Comparison of ENCODE assay signal across 12 cellular contexts in the genomic region with DNA sequence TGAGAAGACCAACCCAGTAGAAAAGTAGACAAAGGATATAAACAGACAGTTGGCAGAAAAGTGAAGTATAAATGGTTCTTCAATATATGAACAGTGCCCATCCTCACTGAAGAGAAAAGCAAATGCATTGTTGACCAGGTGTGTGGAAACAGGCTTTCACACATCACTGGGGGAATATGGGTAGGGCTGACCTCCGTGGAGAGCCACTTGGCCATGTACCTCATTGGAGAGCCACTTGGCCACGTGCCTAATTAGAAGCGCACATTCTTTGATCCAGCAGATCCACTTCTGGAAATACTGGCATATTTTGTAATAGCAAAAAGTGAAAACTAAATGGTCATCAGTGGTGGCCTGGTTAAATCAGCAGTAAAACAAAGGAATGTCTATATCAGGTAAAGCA. TPM values are rescaled to one million over a fixed set of nuclear protein-coding genes. Genes with fewer than 3 reads are reported as not detected.
DNase-seq lines count a peak whose midpoint lies in the region; ATAC-seq, FAIRE-seq and TF ChIP-seq lines count a peak whose summit lies in the region.
"Had no signal": no experiment of that assay in that cellular context is flagged by ENCODE, and none has a peak within 500 bp of the region (broad histone marks: within the 10 kb centered on the region; RNA-seq: fewer than 3 reads in every experiment).

No MANE protein-coding gene starts in this region.

- H3K27ac ChIP-seq in HepG2 (ENCODE audit: extremely low read length, insufficient read depth, low read length) (peak overlapping the region; percentile 31), gastrocnemius medialis (peak overlapping the region; percentile 69 to 91 (median 81))

- peaks cover 98% of the 10 kb centered on the region for H3K79me2 ChIP-seq in HepG2 (ENCODE audit: insufficient read depth, low read length)

- H3K27me3 ChIP-seq in HepG2 (ENCODE audit: control insufficient read depth in 1 of 2, insufficient read depth in 2 of 2, low read length in 2 of 2) (no peaks in the 10 kb centered on the region), gastrocnemius medialis (no peaks in the 10 kb centered on the region)

- peaks cover 0 to 3% of the 10 kb centered on the region in 2 experiments; a peak in 2 of 5 replicates for H3K36me3 ChIP-seq in HepG2 (replicated peaks in 1 of 2; ENCODE audit: control insufficient read depth in 1 of 2, insufficient read depth in 2 of 2, low read length in 2 of 2)
- no peaks in the 10 kb centered on the region for H3K36me3 ChIP-seq in gastrocnemius medialis
- H3K36me3 ChIP-seq: HAP-1 had no signal

- no peak for TF ChIP-seq EP300 in HepG2 (IDR thresholded peaks at IDR 0.05; ENCODE audit: low read depth in 2 of 2, low read length in 2 of 2)
- no peak for TF ChIP-seq EP300 in HepG2 (CRISPR knock-in tag; IDR thresholded peaks at IDR 0.05; ENCODE audit: borderline replicate concordance)

- TF ChIP-seq RAD21 in HepG2 (CRISPR knock-in tag; IDR thresholded peaks at IDR 0.05) = no peak

- intact Hi-C loops in HepG2 (cut with micrococcal nuclease; ENCODE audit: unreplicated experiment) = no loop called here
- intact Hi-C loops in gastrocnemius medialis (cut with DNase I; ENCODE audit: low total_unique reads) = no loop called here

- peaks cover 72% of the 10 kb centered on the region for H4K20me1 ChIP-seq in HepG2 (ENCODE audit: insufficient read depth, low read length)

- no peak for FAIRE-seq in HepG2 (lab: Jason Lieb, UNC)

- POLR2A ChIA-PET in HepG2 (lab: Yijun Ruan, JAX) = no interaction called here

- H2AFZ ChIP-seq in HepG2 (ENCODE audit: low read length) = no peak overlapping the region

- no peak overlapping the region for H3K4me3 ChIP-seq in HepG2 (replicated peaks in 1 of 3; ENCODE audit: insufficient read depth in 1 of 3, low read depth in 2 of 3, low read length in 3 of 3)
- H3K4me3 ChIP-seq in gastrocnemius medialis = no peak overlapping the region
- H3K4me3 ChIP-seq: HAP-1 had no signal

- H3K9ac ChIP-seq in HepG2 (ENCODE audit: insufficient read depth, low read depth, low read length) = no peak overlapping the region

- TF ChIP-seq CTCF in HepG2 (CRISPR knock-in tag; IDR thresholded peaks at IDR 0.05) (no peak), gastrocnemius medialis (IDR thresholded peaks at IDR 0.05 in 4 of 5, conservative IDR thresholded peaks at IDR 0.05 in 1 of 5) (no peak)

- TF ChIP-seq POLR2A in HepG2 (IDR thresholded peaks at IDR 0.05; ENCODE audit: insufficient read depth in 1 of 2, low read depth in 2 of 2, low read length in 2 of 2) (no peak), gastrocnemius medialis (IDR thresholded peaks at IDR 0.05) (no peak)

- BruUV-seq in HepG2 (replicated peaks; lab: Mats Ljungman, UMichigan) = no TSS peak

- H3K9me3 ChIP-seq in HepG2 (ENCODE audit: low read length) = no peaks in the 10 kb centered on the region
- H3K9me3 ChIP-seq in gastrocnemius medialis = no peaks in the 10 kb centered on the region
- H3K9me3 ChIP-seq: HAP-1 had no signal

- H3K4me2 ChIP-seq in HepG2 (ENCODE audit: low read depth, low read length) = no peak overlapping the region

- WGBS in HepG2 (ENCODE audit: low lambda C conversion rate) = 95% methylated on average over 3 of the region's 3 CpGs

- H3K4me1 ChIP-seq in HepG2 (ENCODE audit: insufficient read depth, low read length) (peaks cover 16% of the 10 kb centered on the region), gastrocnemius medialis (peaks cover 91 to 95% of the 10 kb centered on the region in 2 donors)

- in situ Hi-C loops in HepG2 (cut with HindIII; ENCODE audit: extremely low pct_ligation_motif_present, low pct_unique_long_range_greater_than_20kb) = no loop called here
- in situ Hi-C loops in gastrocnemius medialis (cut with MboI; ENCODE audit: low sequenced_read_pairs in 4 of 4) = no loop called here

- no peak for ATAC-seq in HepG2
- ATAC-seq in gastrocnemius medialis = no peak

- DNase-seq in NCI-H1092 treated with DMSO at 0.1 percent for 48 hours (lab: John Stamatoyannopoulos, UW) (peak; percentile 29), NCI-H1092 (lab: John Stamatoyannopoulos, UW) (no peak), NCI-H774 (lab: John Stamatoyannopoulos, UW) (peak; percentile 14), HepG2 (ENCODE audit: low spot score) (no peak), gastrocnemius medialis (no peak), GM19240 (ENCODE audit: insufficient read length, low spot score) (no peak)
- DNase-seq in stimulated activated CD4-positive, alpha-beta T cell treated with anti-CD3 and anti-CD28 coated beads, Interleukin-2, amount 100 ng/mL, for 24 hours = no peak
- no peak for DNase-seq in activated CD4-positive, alpha-beta T cell treated with anti-CD3 and anti-CD28 coated beads, Interleukin-2, amount 50 U/mL, for 1 hour
- DNase-seq: activated CD4-positive, alpha-beta memory T cell treated with anti-CD3 and anti-CD28 coated beads for 36 hours; NCI-H1436 treated with DMSO at 0.1 percent for 48 hours; NK-92 treated with Interleukin-12 subunit alpha and Interleukin-12 subunit beta, amount 100 ng/mL, for 24 hours had no signal

- CTCF ChIA-PET in HepG2 (lab: Yijun Ruan, JAX; ENCODE audit: low intra/inter-chr PET ratio, low total read pairs) = no interaction called here

RNA-seq across cellular contexts. Expression of a gene that starts 43.2 kb away (rescaled TPM):
- total RNA-seq in HepG2 (2016; rRNA removed; fragmentation: Illumina TruSeq; extraction: Trizol) (83.4 and 116 TPM in 2 replicates), gastrocnemius medialis (100 to 1,000 TPM in 3 of 4 donors, 10 to 100 TPM in 1; 77.3 to 196 (median 133) TPM)
- total RNA-seq in HepG2 (2016; cell fraction: cytosol; rRNA removed; fragmentation: Illumina TruSeq; extraction: Trizol; ENCODE audit: low read depth) = 49.8 and 56.0 TPM in 2 replicates
- 85.1 and 111 TPM in 2 replicates for total RNA-seq in HepG2 (2016; cell fraction: insoluble cytoplasmic fraction; rRNA removed; fragmentation: Illumina TruSeq; extraction: Trizol)
- 37.5 and 46.3 TPM in 2 replicates for total RNA-seq in HepG2 (2016; cell fraction: membrane; rRNA removed; fragmentation: Illumina TruSeq; extraction: Trizol)
- total RNA-seq in HepG2 (2016; cell fraction: nucleus; rRNA removed; fragmentation: Illumina TruSeq; extraction: Trizol) = 111 and 115 TPM in 2 replicates
- 30.9 and 41.2 TPM in 2 replicates for polyA plus RNA-seq in HepG2 (2011; rRNA removed)
- 18.1 and 20.9 TPM in 2 replicates for polyA plus RNA-seq in HepG2 (2011; cell fraction: cytosol; rRNA removed)
- 63.6 and 74.5 TPM in 2 replicates for polyA plus RNA-seq in HepG2 (2011; cell fraction: nucleus; rRNA removed)
- 32.1 and 33.2 TPM in 2 replicates for polyA plus RNA-seq in HepG2 (2012)
- 1.3 and 1.9 TPM in 2 replicates for polyA plus RNA-seq in HepG2 (2016; cell fraction: cytosol; fragmentation: Illumina TruSeq; extraction: Trizol; ENCODE audit: low read depth)
- 58.4 and 61.6 TPM in 2 replicates for polyA plus RNA-seq in HepG2 (2016; cell fraction: insoluble cytoplasmic fraction; fragmentation: Illumina TruSeq; extraction: Trizol; ENCODE audit: low read depth)
- polyA plus RNA-seq in HepG2 (2016; cell fraction: membrane; fragmentation: Illumina TruSeq; extraction: Trizol; ENCODE audit: low read depth) = 5.5 and 6.1 TPM in 2 replicates
- 79.2 and 84.2 TPM in 2 replicates for polyA plus RNA-seq in HepG2 (2016; cell fraction: nucleus; fragmentation: Illumina TruSeq; extraction: Trizol; ENCODE audit: insufficient read depth, low read depth)
- 80.8 and 126 TPM in 2 replicates for polyA minus RNA-seq in HepG2 (2011; rRNA and poly(A)+ RNA removed; ENCODE audit: low replicate concordance)
- 50.9 and 56.9 TPM in 2 replicates for polyA minus RNA-seq in HepG2 (2011; cell fraction: cytosol; rRNA and poly(A)+ RNA removed)
- polyA minus RNA-seq in HepG2 (2011; cell fraction: nucleus; rRNA and poly(A)+ RNA removed) = 188 and 194 TPM in 2 replicates

Comparison
In these comparisons a context has a peak if more than half of its experiments do, and no peak if none do; other contexts are left out.
1. DNase-seq: peak in NCI-H1092 treated with DMSO at 0.1 percent for 48 hours (single experiment) and NCI-H774 (single experiment); none in NCI-H1092 (single experiment), HepG2 (single experiment), gastrocnemius medialis (0 of 2), GM19240 (single experiment), stimulated activated CD4-positive, alpha-beta T cell treated with anti-CD3 and anti-CD28 coated beads, Interleukin-2, amount 100 ng/mL, for 24 hours (0 of 2) and activated CD4-positive, alpha-beta T cell treated with anti-CD3 and anti-CD28 coated beads, Interleukin-2, amount 50 U/mL, for 1 hour (single experiment).